In the genomic region with DNA sequence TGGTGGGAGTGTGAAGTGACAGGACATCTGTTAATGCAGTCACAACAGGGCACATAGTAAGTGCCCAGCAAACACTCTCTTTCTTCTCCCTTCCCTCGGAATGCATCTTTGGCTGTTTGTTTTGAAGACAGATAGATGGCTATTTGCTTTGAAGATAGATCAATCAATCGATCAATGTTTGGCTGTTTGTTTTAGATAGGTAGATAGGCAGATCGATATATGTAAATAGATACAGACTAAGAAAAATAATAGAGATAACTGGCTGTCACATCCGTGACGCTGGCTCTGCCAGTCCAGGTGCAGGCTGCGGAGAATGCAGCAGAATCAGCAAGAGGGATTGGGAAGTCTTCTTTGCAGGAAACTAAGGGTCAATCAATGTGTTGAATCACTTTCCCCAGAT, we compare ENCODE assay signal across 1 cellular context.
TF ChIP-seq lines count a peak whose summit lies in the region.

No MANE protein-coding gene starts in this region.

TF ChIP-seq in HepG2, 621 proteins besides CTCF, POLR2A, EP300 and RAD21 (continued from another document and continues in another):
- TF ChIP-seq, protein P1, sequence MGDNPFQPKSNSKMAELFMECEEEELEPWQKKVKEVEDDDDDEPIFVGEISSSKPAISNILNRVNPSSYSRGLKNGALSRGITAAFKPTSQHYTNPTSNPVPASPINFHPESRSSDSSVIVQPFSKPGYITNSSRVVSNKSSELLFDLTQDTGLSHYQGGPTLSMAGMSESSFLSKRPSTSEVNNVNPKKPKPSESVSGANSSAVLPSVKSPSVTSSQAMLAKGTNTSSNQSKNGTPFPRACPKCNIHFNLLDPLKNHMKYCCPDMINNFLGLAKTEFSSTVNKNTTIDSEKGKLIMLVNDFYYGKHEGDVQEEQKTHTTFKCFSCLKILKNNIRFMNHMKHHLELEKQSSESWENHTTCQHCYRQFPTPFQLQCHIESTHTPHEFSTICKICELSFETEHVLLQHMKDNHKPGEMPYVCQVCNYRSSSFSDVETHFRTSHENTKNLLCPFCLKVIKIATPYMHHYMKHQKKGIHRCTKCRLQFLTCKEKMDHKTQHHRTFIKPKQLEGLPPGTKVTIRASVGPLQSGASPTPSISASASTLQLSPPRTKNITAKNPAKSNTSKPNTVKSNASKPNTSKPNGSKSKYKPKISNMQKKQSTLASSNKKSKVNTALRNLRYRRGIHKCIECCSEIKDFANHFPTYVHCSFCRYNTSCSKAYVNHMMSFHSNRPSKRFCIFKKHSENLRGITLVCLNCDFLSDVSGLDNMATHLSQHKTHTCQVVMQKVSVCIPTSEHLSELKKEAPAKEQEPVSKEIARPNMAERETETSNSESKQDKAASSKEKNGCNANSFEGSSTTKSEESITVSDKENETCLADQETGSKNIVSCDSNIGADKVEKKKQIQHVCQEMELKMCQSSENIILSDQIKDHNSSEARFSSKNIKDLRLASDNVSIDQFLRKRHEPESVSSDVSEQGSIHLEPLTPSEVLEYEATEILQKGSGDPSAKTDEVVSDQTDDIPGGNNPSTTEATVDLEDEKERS (CRISPR knock-in tag; IDR thresholded peaks at IDR 0.05): no peak
- TF ChIP-seq, protein P2, sequence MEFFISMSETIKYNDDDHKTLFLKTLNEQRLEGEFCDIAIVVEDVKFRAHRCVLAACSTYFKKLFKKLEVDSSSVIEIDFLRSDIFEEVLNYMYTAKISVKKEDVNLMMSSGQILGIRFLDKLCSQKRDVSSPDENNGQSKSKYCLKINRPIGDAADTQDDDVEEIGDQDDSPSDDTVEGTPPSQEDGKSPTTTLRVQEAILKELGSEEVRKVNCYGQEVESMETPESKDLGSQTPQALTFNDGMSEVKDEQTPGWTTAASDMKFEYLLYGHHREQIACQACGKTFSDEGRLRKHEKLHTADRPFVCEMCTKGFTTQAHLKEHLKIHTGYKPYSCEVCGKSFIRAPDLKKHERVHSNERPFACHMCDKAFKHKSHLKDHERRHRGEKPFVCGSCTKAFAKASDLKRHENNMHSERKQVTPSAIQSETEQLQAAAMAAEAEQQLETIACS (CRISPR knock-in tag; IDR thresholded peaks at IDR 0.05): no peak
- TF ChIP-seq NR2F6 (IDR thresholded peaks at IDR 0.05) (0 out of 2 replicates have a peak, but pooled peaks have one; percentile 52), NR2F6 (CRISPR knock-in tag; IDR thresholded peaks at IDR 0.05) (peak; percentile 13; the same call in 1 of the 2 replicates), ELF3 (CRISPR knock-in tag; IDR thresholded peaks at IDR 0.05) (peak; percentile 39; the same call in 1 of the 2 replicates), ZNF83 (CRISPR knock-in tag; IDR thresholded peaks at IDR 0.05; ENCODE audit: borderline replicate concordance) (no peak), FOXM1 (CRISPR knock-in tag; IDR thresholded peaks at IDR 0.05) (no peak), ZMYM2 (CRISPR knock-in tag; IDR thresholded peaks at IDR 0.05) (0 out of 2 replicates have a peak, but pooled peaks have one; percentile 58), WIZ (CRISPR knock-in tag; IDR thresholded peaks at IDR 0.05) (no peak), MAFF (IDR thresholded peaks at IDR 0.05; ENCODE audit: low read depth, low read length) (no peak), ISL2 (CRISPR knock-in tag; IDR thresholded peaks at IDR 0.05) (peak; percentile 95), KDM6A (CRISPR knock-in tag; IDR thresholded peaks at IDR 0.05; ENCODE audit: low read depth) (no peak), ZNF781 (CRISPR knock-in tag; IDR thresholded peaks at IDR 0.05; ENCODE audit: borderline replicate concordance, not compliant biosample characterization) (no peak), ZNF143 (CRISPR knock-in tag; IDR thresholded peaks at IDR 0.05) (no peak), ZBTB20 (CRISPR knock-in tag; IDR thresholded peaks at IDR 0.05; ENCODE audit: borderline replicate concordance, low read depth) (no peak), ZFP90 (CRISPR knock-in tag; IDR thresholded peaks at IDR 0.05; ENCODE audit: borderline replicate concordance) (peak; percentile 95), NFYB (CRISPR knock-in tag; IDR thresholded peaks at IDR 0.05) (no peak), TAF15 (IDR thresholded peaks at IDR 0.05; ENCODE audit: low read depth, low read length, poor library complexity, severe bottlenecking) (no peak), ERF (CRISPR knock-in tag; IDR thresholded peaks at IDR 0.05) (no peak), ZNF878 (CRISPR knock-in tag; IDR thresholded peaks at IDR 0.05) (no peak), TCF7 (IDR thresholded peaks at IDR 0.05; ENCODE audit: low read depth) (peak; percentile 91), SCMH1 (CRISPR knock-in tag; IDR thresholded peaks at IDR 0.05; ENCODE audit: borderline replicate concordance) (no peak), SMAD1 (CRISPR knock-in tag; IDR thresholded peaks at IDR 0.05; ENCODE audit: borderline replicate concordance, low read depth) (no peak), MYC (CRISPR knock-in tag; IDR thresholded peaks at IDR 0.05; ENCODE audit: borderline replicate concordance) (no peak), HNF4G (IDR thresholded peaks at IDR 0.05; ENCODE audit: borderline replicate concordance, low read depth, low read length) (no peak), HNF4G (CRISPR knock-in tag; IDR thresholded peaks at IDR 0.05; ENCODE audit: borderline replicate concordance, low read depth) (0 out of 2 replicates have a peak, but pooled peaks have one; percentile 18), SRSF1 (optimal IDR thresholded peaks at IDR 0.05; ENCODE audit: low read depth, low read length) (no peak), GABPA (IDR thresholded peaks at IDR 0.05; ENCODE audit: low read depth, low read length) (no peak), GABPA (CRISPR knock-in tag; IDR thresholded peaks at IDR 0.05; ENCODE audit: low read depth) (no peak), SETDB1 (CRISPR knock-in tag; IDR thresholded peaks at IDR 0.05; ENCODE audit: borderline replicate concordance) (no peak)
- TF ChIP-seq, protein P3, sequence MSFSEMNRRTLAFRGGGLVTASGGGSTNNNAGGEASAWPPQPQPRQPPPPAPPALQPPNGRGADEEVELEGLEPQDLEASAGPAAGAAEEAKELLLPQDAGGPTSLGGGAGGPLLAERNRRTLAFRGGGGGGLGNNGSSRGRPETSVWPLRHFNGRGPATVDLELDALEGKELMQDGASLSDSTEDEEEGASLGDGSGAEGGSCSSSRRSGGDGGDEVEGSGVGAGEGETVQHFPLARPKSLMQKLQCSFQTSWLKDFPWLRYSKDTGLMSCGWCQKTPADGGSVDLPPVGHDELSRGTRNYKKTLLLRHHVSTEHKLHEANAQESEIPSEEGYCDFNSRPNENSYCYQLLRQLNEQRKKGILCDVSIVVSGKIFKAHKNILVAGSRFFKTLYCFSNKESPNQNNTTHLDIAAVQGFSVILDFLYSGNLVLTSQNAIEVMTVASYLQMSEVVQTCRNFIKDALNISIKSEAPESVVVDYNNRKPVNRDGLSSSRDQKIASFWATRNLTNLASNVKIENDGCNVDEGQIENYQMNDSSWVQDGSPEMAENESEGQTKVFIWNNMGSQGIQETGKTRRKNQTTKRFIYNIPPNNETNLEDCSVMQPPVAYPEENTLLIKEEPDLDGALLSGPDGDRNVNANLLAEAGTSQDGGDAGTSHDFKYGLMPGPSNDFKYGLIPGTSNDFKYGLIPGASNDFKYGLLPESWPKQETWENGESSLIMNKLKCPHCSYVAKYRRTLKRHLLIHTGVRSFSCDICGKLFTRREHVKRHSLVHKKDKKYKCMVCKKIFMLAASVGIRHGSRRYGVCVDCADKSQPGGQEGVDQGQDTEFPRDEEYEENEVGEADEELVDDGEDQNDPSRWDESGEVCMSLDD (CRISPR knock-in tag; IDR thresholded peaks at IDR 0.05; ENCODE audit: borderline replicate concordance): no peak
- TF ChIP-seq, protein P4, sequence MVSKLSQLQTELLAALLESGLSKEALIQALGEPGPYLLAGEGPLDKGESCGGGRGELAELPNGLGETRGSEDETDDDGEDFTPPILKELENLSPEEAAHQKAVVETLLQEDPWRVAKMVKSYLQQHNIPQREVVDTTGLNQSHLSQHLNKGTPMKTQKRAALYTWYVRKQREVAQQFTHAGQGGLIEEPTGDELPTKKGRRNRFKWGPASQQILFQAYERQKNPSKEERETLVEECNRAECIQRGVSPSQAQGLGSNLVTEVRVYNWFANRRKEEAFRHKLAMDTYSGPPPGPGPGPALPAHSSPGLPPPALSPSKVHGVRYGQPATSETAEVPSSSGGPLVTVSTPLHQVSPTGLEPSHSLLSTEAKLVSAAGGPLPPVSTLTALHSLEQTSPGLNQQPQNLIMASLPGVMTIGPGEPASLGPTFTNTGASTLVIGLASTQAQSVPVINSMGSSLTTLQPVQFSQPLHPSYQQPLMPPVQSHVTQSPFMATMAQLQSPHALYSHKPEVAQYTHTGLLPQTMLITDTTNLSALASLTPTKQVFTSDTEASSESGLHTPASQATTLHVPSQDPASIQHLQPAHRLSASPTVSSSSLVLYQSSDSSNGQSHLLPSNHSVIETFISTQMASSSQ (IDR thresholded peaks at IDR 0.05; ENCODE audit: low read depth): no peak
- TF ChIP-seq, protein P4 (CRISPR knock-in tag; IDR thresholded peaks at IDR 0.05; ENCODE audit: borderline replicate concordance): no peak
- TF ChIP-seq, protein P5, sequence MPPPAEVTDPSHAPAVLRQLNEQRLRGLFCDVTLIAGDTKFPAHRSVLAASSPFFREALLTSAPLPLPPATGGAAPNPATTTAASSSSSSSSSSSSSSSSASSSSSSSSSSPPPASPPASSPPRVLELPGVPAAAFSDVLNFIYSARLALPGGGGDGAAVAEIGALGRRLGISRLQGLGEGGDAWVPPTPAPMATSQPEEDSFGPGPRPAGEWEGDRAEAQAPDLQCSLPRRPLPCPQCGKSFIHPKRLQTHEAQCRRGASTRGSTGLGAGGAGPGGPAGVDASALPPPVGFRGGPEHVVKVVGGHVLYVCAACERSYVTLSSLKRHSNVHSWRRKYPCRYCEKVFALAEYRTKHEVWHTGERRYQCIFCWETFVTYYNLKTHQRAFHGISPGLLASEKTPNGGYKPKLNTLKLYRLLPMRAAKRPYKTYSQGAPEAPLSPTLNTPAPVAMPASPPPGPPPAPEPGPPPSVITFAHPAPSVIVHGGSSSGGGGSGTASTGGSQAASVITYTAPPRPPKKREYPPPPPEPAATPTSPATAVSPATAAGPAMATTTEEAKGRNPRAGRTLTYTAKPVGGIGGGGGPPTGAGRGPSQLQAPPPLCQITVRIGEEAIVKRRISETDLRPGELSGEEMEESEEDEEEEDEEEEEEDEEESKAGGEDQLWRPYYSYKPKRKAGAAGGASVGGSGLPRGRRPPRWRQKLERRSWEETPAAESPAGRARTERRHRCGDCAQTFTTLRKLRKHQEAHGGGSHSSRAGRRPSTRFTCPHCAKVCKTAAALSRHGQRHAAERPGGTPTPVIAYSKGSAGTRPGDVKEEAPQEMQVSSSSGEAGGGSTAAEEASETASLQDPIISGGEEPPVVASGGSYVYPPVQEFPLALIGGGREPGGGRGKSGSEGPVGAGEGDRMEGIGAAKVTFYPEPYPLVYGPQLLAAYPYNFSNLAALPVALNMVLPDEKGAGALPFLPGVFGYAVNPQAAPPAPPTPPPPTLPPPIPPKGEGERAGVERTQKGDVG (CRISPR knock-in tag; IDR thresholded peaks at IDR 0.05; ENCODE audit: borderline replicate concordance): no peak
- TF ChIP-seq, protein P6, sequence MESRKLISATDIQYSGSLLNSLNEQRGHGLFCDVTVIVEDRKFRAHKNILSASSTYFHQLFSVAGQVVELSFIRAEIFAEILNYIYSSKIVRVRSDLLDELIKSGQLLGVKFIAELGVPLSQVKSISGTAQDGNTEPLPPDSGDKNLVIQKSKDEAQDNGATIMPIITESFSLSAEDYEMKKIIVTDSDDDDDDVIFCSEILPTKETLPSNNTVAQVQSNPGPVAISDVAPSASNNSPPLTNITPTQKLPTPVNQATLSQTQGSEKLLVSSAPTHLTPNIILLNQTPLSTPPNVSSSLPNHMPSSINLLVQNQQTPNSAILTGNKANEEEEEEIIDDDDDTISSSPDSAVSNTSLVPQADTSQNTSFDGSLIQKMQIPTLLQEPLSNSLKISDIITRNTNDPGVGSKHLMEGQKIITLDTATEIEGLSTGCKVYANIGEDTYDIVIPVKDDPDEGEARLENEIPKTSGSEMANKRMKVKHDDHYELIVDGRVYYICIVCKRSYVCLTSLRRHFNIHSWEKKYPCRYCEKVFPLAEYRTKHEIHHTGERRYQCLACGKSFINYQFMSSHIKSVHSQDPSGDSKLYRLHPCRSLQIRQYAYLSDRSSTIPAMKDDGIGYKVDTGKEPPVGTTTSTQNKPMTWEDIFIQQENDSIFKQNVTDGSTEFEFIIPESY (CRISPR knock-in tag; IDR thresholded peaks at IDR 0.05): 0 out of 2 replicates have a peak, but pooled peaks have one; percentile 34
- TF ChIP-seq, protein P7, sequence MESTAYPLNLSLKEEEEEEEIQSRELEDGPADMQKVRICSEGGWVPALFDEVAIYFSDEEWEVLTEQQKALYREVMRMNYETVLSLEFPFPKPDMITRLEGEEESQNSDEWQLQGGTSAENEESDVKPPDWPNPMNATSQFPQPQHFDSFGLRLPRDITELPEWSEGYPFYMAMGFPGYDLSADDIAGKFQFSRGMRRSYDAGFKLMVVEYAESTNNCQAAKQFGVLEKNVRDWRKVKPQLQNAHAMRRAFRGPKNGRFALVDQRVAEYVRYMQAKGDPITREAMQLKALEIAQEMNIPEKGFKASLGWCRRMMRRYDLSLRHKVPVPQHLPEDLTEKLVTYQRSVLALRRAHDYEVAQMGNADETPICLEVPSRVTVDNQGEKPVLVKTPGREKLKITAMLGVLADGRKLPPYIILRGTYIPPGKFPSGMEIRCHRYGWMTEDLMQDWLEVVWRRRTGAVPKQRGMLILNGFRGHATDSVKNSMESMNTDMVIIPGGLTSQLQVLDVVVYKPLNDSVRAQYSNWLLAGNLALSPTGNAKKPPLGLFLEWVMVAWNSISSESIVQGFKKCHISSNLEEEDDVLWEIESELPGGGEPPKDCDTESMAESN (CRISPR knock-in tag; conservative IDR thresholded peaks at IDR 0.05): no peak
- TF ChIP-seq, protein P8, sequence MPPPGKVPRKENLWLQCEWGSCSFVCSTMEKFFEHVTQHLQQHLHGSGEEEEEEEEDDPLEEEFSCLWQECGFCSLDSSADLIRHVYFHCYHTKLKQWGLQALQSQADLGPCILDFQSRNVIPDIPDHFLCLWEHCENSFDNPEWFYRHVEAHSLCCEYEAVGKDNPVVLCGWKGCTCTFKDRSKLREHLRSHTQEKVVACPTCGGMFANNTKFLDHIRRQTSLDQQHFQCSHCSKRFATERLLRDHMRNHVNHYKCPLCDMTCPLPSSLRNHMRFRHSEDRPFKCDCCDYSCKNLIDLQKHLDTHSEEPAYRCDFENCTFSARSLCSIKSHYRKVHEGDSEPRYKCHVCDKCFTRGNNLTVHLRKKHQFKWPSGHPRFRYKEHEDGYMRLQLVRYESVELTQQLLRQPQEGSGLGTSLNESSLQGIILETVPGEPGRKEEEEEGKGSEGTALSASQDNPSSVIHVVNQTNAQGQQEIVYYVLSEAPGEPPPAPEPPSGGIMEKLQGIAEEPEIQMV (CRISPR knock-in tag; IDR thresholded peaks at IDR 0.05; ENCODE audit: low read depth): no peak
